In genomic region chr13:33195693-33196464, GRCh38 we compare ENCODE assay signal across 17 cellular contexts.
A peak's percentile ranks its signal among the peaks of the same experiment; 100 is the strongest.
DNase-seq lines count a peak whose midpoint lies in the region; ATAC-seq, FAIRE-seq and TF ChIP-seq lines count a peak whose summit lies in the region.
"Had no signal": no experiment of that assay in that cellular context is flagged by ENCODE, and none has a peak within 500 bp of the region (broad histone marks: within the 10 kb centered on the region; RNA-seq: fewer than 3 reads in every experiment).

No MANE protein-coding gene starts in this region.

- WGBS in sigmoid colon, 2 donors, result 91% methylated on average over 13 of the region's 13 CpGs

- no peaks in the 10 kb centered on the region for H4K20me1 ChIP-seq in PC-3 (ENCODE audit: low read length)
- H4K20me1 ChIP-seq in endothelial cell of umbilical vein (replicated peaks; ENCODE audit: control insufficient read depth, extremely low read depth, insufficient read depth, low read length), result no peaks in the 10 kb centered on the region

- H3K9ac ChIP-seq in PC-3 (ENCODE audit: low read length), result peak overlapping the region; percentile 46
- peak overlapping the region; percentile 82 for H3K9ac ChIP-seq in endothelial cell of umbilical vein (replicated peaks; ENCODE audit: extremely low read depth, insufficient read depth, low read length)
- H3K9ac ChIP-seq: neural progenitor cell had no signal

- no TSS peak for BruUV-seq in PC-3 (replicated peaks; lab: Mats Ljungman, UMichigan)
- BruUV-seq in endothelial cell of umbilical vein (replicated peaks; lab: Mats Ljungman, UMichigan), result no TSS peak

- TF ChIP-seq POLR2A in endothelial cell of umbilical vein (IDR thresholded peaks at IDR 0.05; ENCODE audit: low read depth, low read length), result no peak
- no peak for TF ChIP-seq POLR2A in sigmoid colon (IDR thresholded peaks at IDR 0.05)

- TF ChIP-seq CTCF in PC-3 (conservative IDR thresholded peaks at IDR 0.05; ENCODE audit: low read depth, low read length) (no peak), endothelial cell of umbilical vein (IDR thresholded peaks at IDR 0.05; ENCODE audit: extremely low read depth in 1 of 2, insufficient read depth in 1 of 2, low read depth in 1 of 2, low read length in 2 of 2) (no peak), sigmoid colon (IDR thresholded peaks at IDR 0.05) (no peak)

- H3K4me1 ChIP-seq in ACC112 (ENCODE audit: control insufficient read depth, insufficient read depth, low read length, unreplicated experiment) (peaks cover 56% of the 10 kb centered on the region), PC-3 (ENCODE audit: insufficient read depth, low read length) (peaks cover 15% of the 10 kb centered on the region), endothelial cell of umbilical vein (ENCODE audit: control insufficient read depth, extremely low read depth, insufficient read depth, low read length) (peaks cover 39% of the 10 kb centered on the region), sigmoid colon (peaks cover 0 to 99% (median 94%) of the 10 kb centered on the region in 4 donors)

- DNase-seq in PC-3 (no peak), endothelial cell of umbilical vein (ENCODE audit: low read depth, low spot score) (no peak), sigmoid colon (no peak), NCI-H510A treated with DMSO at 0.1 percent for 48 hours (lab: John Stamatoyannopoulos, UW) (no peak), HCEC 1CT (no peak)
- DNase-seq: activated CD4-positive, alpha-beta T cell treated with anti-CD3 and anti-CD28 coated beads for 36 hours; activated T-cell treated with anti-CD3 and anti-CD28 coated beads, Interleukin-2, amount 50 U/mL, for 72 hours; effector memory CD8-positive, alpha-beta T cell; NCI-H1105 treated with DMSO at 0.1 percent for 48 hours; NCI-H226; stimulated activated CD4-positive, alpha-beta T cell treated with anti-CD3 and anti-CD28 coated beads, Interleukin-12 subunit alpha, Interleukin-12 subunit beta, amount 100 ng/mL, for 4 hours; T-helper 17 cell; upper lobe of left lung had no signal

- H3K9me3 ChIP-seq in PC-3 (ENCODE audit: low read length) (no peaks in the 10 kb centered on the region), endothelial cell of umbilical vein (replicated peaks; ENCODE audit: control insufficient read depth, insufficient read depth, low read length) (no peaks in the 10 kb centered on the region), sigmoid colon (no peaks in the 10 kb centered on the region)
- H3K9me3 ChIP-seq: upper lobe of left lung had no signal

- H3K9me2 ChIP-seq in PC-3 (replicated peaks; ENCODE audit: low read length), result no peaks in the 10 kb centered on the region

- no peaks in the 10 kb centered on the region for H3K9me1 ChIP-seq in endothelial cell of umbilical vein (replicated peaks; ENCODE audit: control insufficient read depth, extremely low read depth, insufficient read depth, low read length)

- POLR2A ChIA-PET in PC-3 (lab: Charles Lee; ENCODE audit: unreplicated experiment) (no interaction called here), endothelial cell of umbilical vein (lab: Charles Lee) (no interaction called here)

- peaks cover 3% of the 10 kb centered on the region for H3F3A ChIP-seq in PC-3 (ENCODE audit: low read length, unreplicated experiment)

- H3K4me2 ChIP-seq in PC-3 (ENCODE audit: low read length) (no peak overlapping the region), endothelial cell of umbilical vein (ENCODE audit: insufficient read depth, low read length) (peak overlapping the region; percentile 40)
- H3K4me2 ChIP-seq: neural progenitor cell had no signal

- H3K27ac ChIP-seq in ACC112 (ENCODE audit: low read depth, low read length), result peak overlapping the region; percentile 98
- H3K27ac ChIP-seq in PC-3 (ENCODE audit: low read length), result peak overlapping the region; percentile 81
- H3K27ac ChIP-seq in endothelial cell of umbilical vein (ENCODE audit: insufficient read depth, low read depth, low read length), result peak overlapping the region; percentile 87
- peak overlapping the region; percentile 51 to 88 (median 76) for H3K27ac ChIP-seq in sigmoid colon
- H3K27ac ChIP-seq: neural progenitor cell had no signal

- no peak for TF ChIP-seq EP300 in sigmoid colon (IDR thresholded peaks at IDR 0.05)

- dilution Hi-C loops in endothelial cell of umbilical vein (cut with MboI; ENCODE audit: extremely low pct_ligation_motif_present, low sequenced_read_pairs), result no loop called here

- CTCF ChIA-PET in PC-3 (lab: Charles Lee) (no interaction called here), endothelial cell of umbilical vein (lab: Charles Lee) (no interaction called here)

- H3K4me3 ChIP-seq in ACC112 (ENCODE audit: low read depth, low read length) (peak overlapping the region; percentile 40; the same call in 1 of the 2 replicates), PC-3 (ENCODE audit: low read length) (no peak overlapping the region), endothelial cell of umbilical vein (replicated peaks in 1 of 3; ENCODE audit: insufficient read depth in 1 of 3, low read depth in 1 of 3, low read length in 3 of 3) (no peak overlapping the region), sigmoid colon (no peak overlapping the region)
- H3K4me3 ChIP-seq: neural progenitor cell, upper lobe of left lung had no signal

- H3K79me2 ChIP-seq in ACC112 (ENCODE audit: control insufficient read depth, insufficient read depth, low read length, unreplicated experiment) (peaks cover 92% of the 10 kb centered on the region), PC-3 (ENCODE audit: low read length) (peaks cover 68% of the 10 kb centered on the region), endothelial cell of umbilical vein (ENCODE audit: control insufficient read depth, insufficient read depth, low read length) (peaks cover 90% of the 10 kb centered on the region)

- H2AFZ ChIP-seq in ACC112 (ENCODE audit: low read length, unreplicated experiment) (no peak overlapping the region), PC-3 (ENCODE audit: low read length) (no peak overlapping the region), endothelial cell of umbilical vein (ENCODE audit: low read depth, low read length) (no peak overlapping the region)
- H2AFZ ChIP-seq: neural progenitor cell had no signal

- no peaks in the 10 kb centered on the region for H3K36me3 ChIP-seq in ACC112 (ENCODE audit: insufficient read depth, low read length)
- H3K36me3 ChIP-seq in PC-3 (ENCODE audit: low read depth, low read length), result no peaks in the 10 kb centered on the region
- H3K36me3 ChIP-seq in endothelial cell of umbilical vein (ENCODE audit: control insufficient read depth in 2 of 2, extremely low read depth in 1 of 2, insufficient read depth in 2 of 2, low read length in 2 of 2), result no peaks in the 10 kb centered on the region
- H3K36me3 ChIP-seq in sigmoid colon, result no peaks in the 10 kb centered on the region
- H3K36me3 ChIP-seq: neural progenitor cell, upper lobe of left lung had no signal

- no peak for ATAC-seq in PC-3
- no peak for ATAC-seq in GM19452 (IDR thresholded peaks at IDR 0.05; ENCODE audit: unreplicated experiment)
- ATAC-seq in HG02798 (IDR thresholded peaks at IDR 0.05; ENCODE audit: poor library complexity, unreplicated experiment), result no peak
- ATAC-seq: activated CD4-positive, alpha-beta T cell treated with anti-CD3 and anti-CD28 coated beads for 36 hours; activated T-cell treated with anti-CD3 and anti-CD28 coated beads, Interleukin-2, amount 50 U/mL, for 72 hours; effector memory CD8-positive, alpha-beta T cell; T-helper 17 cell had no signal

- intact Hi-C loops in PC-3 (cut with micrococcal nuclease) (no loop called here), endothelial cell of umbilical vein (cut with micrococcal nuclease) (loop anchor here (1.0 to 2.0 kb wide), 6 partner anchors 8 to 299 kb away; partner anchors contain the start of gene STARD13), sigmoid colon (cut with DNase I) (loop anchor here (5.0 kb wide), 1 partner anchor 154 kb away; no protein-coding TSS in a partner anchor)

- H3K27me3 ChIP-seq in ACC112 (ENCODE audit: insufficient read depth, low read length) (no peaks in the 10 kb centered on the region), PC-3 (ENCODE audit: low read length) (no peaks in the 10 kb centered on the region), endothelial cell of umbilical vein (ENCODE audit: control insufficient read depth in 2 of 2, insufficient read depth in 2 of 2, low read length in 2 of 2) (no peaks in the 10 kb centered on the region), sigmoid colon (no peaks in the 10 kb centered on the region)
- H3K27me3 ChIP-seq: neural progenitor cell, upper lobe of left lung had no signal

- no peak for FAIRE-seq in endothelial cell of umbilical vein (lab: Jason Lieb, UNC)

TF ChIP-seq in endothelial cell of umbilical vein, 7 proteins besides CTCF, POLR2A, EP300 and RAD21:
- TF ChIP-seq FOS (IDR thresholded peaks at IDR 0.05; ENCODE audit: borderline replicate concordance, insufficient read depth, low read length), result no peak
- TF ChIP-seq MAX (IDR thresholded peaks at IDR 0.05; ENCODE audit: insufficient read depth, insufficient read length), result no peak
- TF ChIP-seq MYC (IDR thresholded peaks at IDR 0.05; ENCODE audit: low read depth, low read length), result no peak
- no peak for TF ChIP-seq GATA2 (IDR thresholded peaks at IDR 0.05; ENCODE audit: insufficient read depth, insufficient read length, low read depth, low read length)
- no peak for TF ChIP-seq POLR2AphosphoS5 (IDR thresholded peaks at IDR 0.05; ENCODE audit: insufficient read depth, low read depth, low read length)
- TF ChIP-seq JUN (IDR thresholded peaks at IDR 0.05; ENCODE audit: borderline replicate concordance, insufficient read depth, insufficient read length, low read depth), result no peak
- no peak for TF ChIP-seq EZH2 (IDR thresholded peaks at IDR 0.05; ENCODE audit: borderline replicate concordance, low read depth, low read length, severe bottlenecking)
TF ChIP-seq in endothelial cell of umbilical vein: peak in this region for 0.
